25 cellular contexts compared by ENCODE assay signal in the genomic region with DNA sequence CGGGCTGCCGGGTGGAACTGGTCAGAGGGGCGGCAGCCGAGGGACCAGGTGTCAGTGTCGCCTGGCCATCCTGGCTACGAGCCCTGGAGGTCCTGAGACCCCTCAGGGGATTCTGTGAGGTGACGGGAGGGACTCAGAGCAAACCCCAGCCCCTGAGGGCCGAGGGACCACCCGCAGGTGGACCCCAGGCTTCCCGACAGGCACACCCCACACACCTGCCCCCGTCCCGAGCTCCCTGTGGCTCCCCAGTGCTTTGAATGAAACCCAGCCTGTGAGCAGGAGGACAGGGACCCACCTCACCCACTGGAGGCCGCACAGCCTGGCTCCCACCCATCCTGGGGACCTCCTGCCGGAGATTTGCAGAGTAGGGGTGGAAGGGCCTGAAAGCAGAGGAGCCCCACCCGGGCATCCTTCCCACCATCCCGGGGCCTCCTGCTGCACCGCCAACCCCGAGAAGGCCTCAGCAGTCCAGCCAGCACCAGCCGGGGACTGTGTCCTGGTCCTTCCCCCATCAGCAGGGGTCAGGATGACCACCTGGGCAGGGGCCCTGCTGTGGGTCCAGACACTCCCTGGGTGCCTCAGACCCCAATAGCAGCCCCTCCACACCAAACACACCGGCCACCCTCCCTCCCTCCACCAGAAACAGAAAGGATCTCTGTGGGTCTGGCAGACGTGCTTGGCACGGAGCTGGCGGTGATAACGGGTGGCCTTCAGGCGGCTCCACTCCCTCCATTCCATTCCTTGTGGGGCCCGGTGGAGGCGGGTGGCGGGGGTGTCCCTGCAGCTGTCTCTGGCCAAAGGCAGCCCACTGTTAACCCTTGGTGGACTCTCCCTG. TPM values are rescaled to one million over a fixed set of nuclear protein-coding genes. Genes with fewer than 3 reads are reported as not detected.
A peak's percentile ranks its signal among the peaks of the same experiment; 100 is the strongest.
DNase-seq lines count a peak whose midpoint lies in the region; ATAC-seq and TF ChIP-seq lines count a peak whose summit lies in the region.
"Had no signal": no experiment of that assay in that cellular context is flagged by ENCODE, and none has a peak within 500 bp of the region (broad histone marks: within the 10 kb centered on the region; RNA-seq: fewer than 3 reads in every experiment).

No MANE protein-coding gene starts in this region.

- no peak overlapping the region for H2BK20ac ChIP-seq in IMR-90 (ENCODE audit: low read depth, low read length)

- no peaks in the 10 kb centered on the region for H3K27me3 Mint-ChIP-seq in activated naive CD4-positive, alpha-beta T cell treated with anti-CD3 and anti-CD28 coated beads, Interleukin-2, amount 50 U/mL, for 24 hours
- no peaks in the 10 kb centered on the region for H3K27me3 Mint-ChIP-seq in activated naive CD4-positive, alpha-beta T cell treated with anti-CD3 and anti-CD28 coated beads for 36 hours (ENCODE audit: low read depth)
- H3K27me3 Mint-ChIP-seq in immature natural killer cell (ENCODE audit: low read depth in 3 of 3), result peaks cover 2 to 7% (median 3%) of the 10 kb centered on the region in 3 donors
- peaks cover 15% of the 10 kb centered on the region for H3K27me3 Mint-ChIP-seq in HFFc6 (ENCODE audit: insufficient read depth)
- H3K27me3 Mint-ChIP-seq: CD4-positive, alpha-beta memory T cell had no signal

- peaks cover 14% of the 10 kb centered on the region for H3K27me3 ChIP-seq in IMR-90 (ENCODE audit: control insufficient read depth, insufficient read depth, low read length)
- peaks cover 0 to 28% (median 0%) of the 10 kb centered on the region in 3 experiments for H3K27me3 ChIP-seq in neuronal stem cell (ENCODE audit: control insufficient read depth in 3 of 3, insufficient read depth in 3 of 3, low read depth in 1 of 3, low read length in 3 of 3)

- no peak overlapping the region for H3K27ac ChIP-seq in IMR-90 (ENCODE audit: insufficient read depth, low read length)
- H3K27ac ChIP-seq in neuronal stem cell (replicated peaks; ENCODE audit: low read length), result no peak overlapping the region
- H3K27ac ChIP-seq: BLaER1 treated with 17β-estradiol and CSF1 and Interleukin-3, amounts not matched to agents 10 nM and 100 nM; KMS-11; SK-N-MC had no signal

- peak overlapping the region; percentile 84 for H3K27ac Mint-ChIP-seq in activated naive CD4-positive, alpha-beta T cell treated with anti-CD3 and anti-CD28 coated beads, Interleukin-2, amount 50 U/mL, for 24 hours
- no peak overlapping the region for H3K27ac Mint-ChIP-seq in activated naive CD4-positive, alpha-beta T cell treated with anti-CD3 and anti-CD28 coated beads for 36 hours
- no peak overlapping the region for H3K27ac Mint-ChIP-seq in immature natural killer cell
- H3K27ac Mint-ChIP-seq in HFFc6, result no peak overlapping the region

- no TSS peak for BruUV-seq in IMR-90 (replicated peaks; lab: Mats Ljungman, UMichigan)

- H4K20me1 ChIP-seq in IMR-90 (ENCODE audit: insufficient read depth, low read length), result no peaks in the 10 kb centered on the region
- H4K20me1 ChIP-seq: BLaER1 treated with 17β-estradiol and CSF1 and Interleukin-3, amounts not matched to agents 10 nM and 100 nM had no signal

- CTCF ChIA-PET in activated naive CD4-positive, alpha-beta T cell treated with anti-CD3 and anti-CD28 coated beads for 36 hours (lab: Charles Lee), result no interaction called here
- CTCF ChIA-PET in IMR-90 (lab: Yijun Ruan, JAX), result no interaction called here

- TF ChIP-seq POLR2A in IMR-90 (IDR thresholded peaks at IDR 0.05; ENCODE audit: low read depth, low read length), result no peak
- TF ChIP-seq POLR2A in erythroblast (IDR thresholded peaks at IDR 0.05; ENCODE audit: low read length), result no peak

- no peak overlapping the region for H4K91ac ChIP-seq in IMR-90 (ENCODE audit: insufficient read depth, low read depth, low read length)
- H4K91ac ChIP-seq in neuronal stem cell (ENCODE audit: low read depth, low read length, poor library complexity), result no peak overlapping the region

- H3K4me3 ChIP-seq in IMR-90 (ENCODE audit: insufficient read depth, low read depth, low read length) (no peak overlapping the region), neuronal stem cell (ENCODE audit: low read length in 2 of 2) (no peak overlapping the region)
- H3K4me3 ChIP-seq: BLaER1 treated with 17β-estradiol and CSF1 and Interleukin-3, amounts not matched to agents 10 nM and 100 nM; SK-N-MC had no signal

- TF ChIP-seq CTCF in IMR-90 (conservative IDR thresholded peaks at IDR 0.05; ENCODE audit: low read depth, low read length) (no peak), HFFc6 (IDR thresholded peaks at IDR 0.05) (no peak)

- H2BK12ac ChIP-seq in neuronal stem cell (ENCODE audit: low read length), result peak overlapping the region; percentile 41

- dilution Hi-C loops in IMR-90 (cut with HindIII; ENCODE audit: low sequenced_read_pairs, unreplicated experiment), result no loop called here

- no peak overlapping the region for H2AK5ac ChIP-seq in IMR-90 (ENCODE audit: low read depth, low read length)
- peak overlapping the region; percentile 81 for H2AK5ac ChIP-seq in neuronal stem cell (ENCODE audit: low read depth, low read length)

- H3K4me3 Mint-ChIP-seq in activated naive CD4-positive, alpha-beta T cell treated with anti-CD3 and anti-CD28 coated beads, Interleukin-2, amount 50 U/mL, for 24 hours, result no peak overlapping the region
- no peak overlapping the region for H3K4me3 Mint-ChIP-seq in activated naive CD4-positive, alpha-beta T cell treated with anti-CD3 and anti-CD28 coated beads for 36 hours
- no peak overlapping the region for H3K4me3 Mint-ChIP-seq in immature natural killer cell
- H3K4me3 Mint-ChIP-seq in HFFc6, result no peak overlapping the region
- H3K4me3 Mint-ChIP-seq: CD4-positive, alpha-beta memory T cell had no signal

- no peaks in the 10 kb centered on the region for H3K4me1 ChIP-seq in IMR-90 (ENCODE audit: control insufficient read depth, insufficient read depth, low read length)
- H3K4me1 ChIP-seq in neuronal stem cell (ENCODE audit: control insufficient read depth in 2 of 2, insufficient read depth in 1 of 2, low read depth in 1 of 2, low read length in 2 of 2), result peaks cover 9 to 30% of the 10 kb centered on the region in 2 donors

- no peaks in the 10 kb centered on the region for H3K9me3 ChIP-seq in IMR-90 (ENCODE audit: control insufficient read depth, insufficient read depth, low read length)
- H3K9me3 ChIP-seq in neuronal stem cell (replicated peaks in 1 of 2; ENCODE audit: control insufficient read depth in 2 of 2, insufficient read depth in 1 of 2, low read depth in 1 of 2, low read length in 2 of 2), result no peaks in the 10 kb centered on the region
- H3K9me3 ChIP-seq: BLaER1 treated with 17β-estradiol and CSF1 and Interleukin-3, amounts not matched to agents 10 nM and 100 nM; Caco-2 had no signal

- intact Hi-C loops in activated naive CD4-positive, alpha-beta T cell treated with anti-CD3 and anti-CD28 coated beads for 36 hours (cut with micrococcal nuclease), result no loop called here
- intact Hi-C loops in IMR-90 (cut with micrococcal nuclease), result no loop called here

- 78% methylated on average over 7 of the region's 28 CpGs; no CpG with 5 or more reads in 1 of the 2 experiments for WGBS in IMR-90 (ENCODE audit: extremely low coverage in 2 of 2, insufficient read length in 1 of 2), 2 experiments
- no CpG with 5 or more reads among the region's 28 CpGs for WGBS in neuronal stem cell (ENCODE audit: extremely low coverage in 2 of 2, insufficient read length in 2 of 2, insufficient replicate concordance in 1 of 2), 2 donors

- TF ChIP-seq RAD21 in IMR-90 (IDR thresholded peaks at IDR 0.05; ENCODE audit: low read length), result no peak

- no peak overlapping the region for H2AK9ac ChIP-seq in IMR-90 (replicated peaks; ENCODE audit: low read depth, low read length, poor library complexity)

- H2BK120ac ChIP-seq in IMR-90 (ENCODE audit: low read depth, low read length), result no peak overlapping the region
- no peak overlapping the region for H2BK120ac ChIP-seq in neuronal stem cell (ENCODE audit: low read depth, low read length)

- H2BK15ac ChIP-seq in IMR-90 (ENCODE audit: low read depth, low read length) (no peak overlapping the region), neuronal stem cell (ENCODE audit: low read length) (peak overlapping the region; percentile 64)

- no peaks in the 10 kb centered on the region for H3K4me1 Mint-ChIP-seq in activated naive CD4-positive, alpha-beta T cell treated with anti-CD3 and anti-CD28 coated beads, Interleukin-2, amount 50 U/mL, for 24 hours
- H3K4me1 Mint-ChIP-seq in activated naive CD4-positive, alpha-beta T cell treated with anti-CD3 and anti-CD28 coated beads for 36 hours (ENCODE audit: low read depth), result no peaks in the 10 kb centered on the region
- no peaks in the 10 kb centered on the region for H3K4me1 Mint-ChIP-seq in immature natural killer cell
- H3K4me1 Mint-ChIP-seq in HFFc6 (ENCODE audit: low read depth), result no peaks in the 10 kb centered on the region

- H3K9ac ChIP-seq in IMR-90 (ENCODE audit: low read depth, low read length) (no peak overlapping the region), neuronal stem cell (ENCODE audit: low read depth, low read length, poor library complexity) (no peak overlapping the region)
- H3K9ac ChIP-seq: KMS-11 had no signal

- H3K18ac ChIP-seq in IMR-90 (ENCODE audit: low read depth, low read length) (no peak overlapping the region), neuronal stem cell (ENCODE audit: low read length) (peak overlapping the region; percentile 35)

- H3K4ac ChIP-seq in IMR-90 (ENCODE audit: low read depth, low read length) (no peak overlapping the region), neuronal stem cell (ENCODE audit: low read length) (no peak overlapping the region)

- H3K79me1 ChIP-seq in IMR-90 (ENCODE audit: low read depth in 1 of 2, low read length in 2 of 2) (no peaks in the 10 kb centered on the region), neuronal stem cell (ENCODE audit: low read depth, low read length) (peaks cover 1% of the 10 kb centered on the region)

- H2BK5ac ChIP-seq in IMR-90 (ENCODE audit: low read depth, low read length, poor library complexity, severe bottlenecking) (no peak overlapping the region), neuronal stem cell (ENCODE audit: low read length) (peak overlapping the region; percentile 39)

- 0 out of 2 replicates have a peak, but pooled peaks have one; percentile 8 for ATAC-seq in IMR-90 (ENCODE audit: low read depth)

- H3K14ac ChIP-seq in IMR-90 (replicated peaks; ENCODE audit: low read depth, low read length) (no peak overlapping the region), neuronal stem cell (ENCODE audit: low read length) (peak overlapping the region; percentile 8)

- H3K4me2 ChIP-seq in IMR-90 (ENCODE audit: low read depth, low read length) (no peak overlapping the region), neuronal stem cell (ENCODE audit: insufficient read depth, low read length, poor library complexity, severe bottlenecking) (no peak overlapping the region)
- H3K4me2 ChIP-seq: KMS-11 had no signal

- H3K23ac ChIP-seq in IMR-90 (ENCODE audit: low read depth, low read length) (no peak overlapping the region), neuronal stem cell (ENCODE audit: low read depth, low read length, poor library complexity) (peak overlapping the region; percentile 43)

- no peaks in the 10 kb centered on the region for H3K36me3 Mint-ChIP-seq in activated naive CD4-positive, alpha-beta T cell treated with anti-CD3 and anti-CD28 coated beads, Interleukin-2, amount 50 U/mL, for 24 hours
- no peaks in the 10 kb centered on the region for H3K36me3 Mint-ChIP-seq in activated naive CD4-positive, alpha-beta T cell treated with anti-CD3 and anti-CD28 coated beads for 36 hours (ENCODE audit: low read depth)
- H3K36me3 Mint-ChIP-seq in immature natural killer cell (no peaks in the 10 kb centered on the region), HFFc6 (ENCODE audit: low read depth) (no peaks in the 10 kb centered on the region)
- H3K36me3 Mint-ChIP-seq: CD4-positive, alpha-beta memory T cell had no signal

- H3K56ac ChIP-seq in IMR-90 (ENCODE audit: extremely low read depth, insufficient read depth, low read length), result no peak overlapping the region

- H2AFZ ChIP-seq in IMR-90 (replicated peaks; ENCODE audit: low read length, poor library complexity), result no peak overlapping the region
- no peak overlapping the region for H2AFZ ChIP-seq in neuronal stem cell (ENCODE audit: low read length)

- H3K9me1 ChIP-seq in IMR-90 (ENCODE audit: insufficient read depth, low read length), result no peaks in the 10 kb centered on the region

- H4K8ac ChIP-seq in IMR-90 (ENCODE audit: low read depth in 2 of 2, low read length in 2 of 2) (no peak overlapping the region), neuronal stem cell (ENCODE audit: low read depth, low read length) (no peak overlapping the region)

- POLR2A ChIA-PET in IMR-90 (lab: Charles Lee; ENCODE audit: unreplicated experiment), result no interaction called here

- no peak overlapping the region for H4K5ac ChIP-seq in IMR-90 (ENCODE audit: low read depth, low read length)

- no peaks in the 10 kb centered on the region for H3K9me3 Mint-ChIP-seq in activated naive CD4-positive, alpha-beta T cell treated with anti-CD3 and anti-CD28 coated beads, Interleukin-2, amount 50 U/mL, for 24 hours
- no peaks in the 10 kb centered on the region for H3K9me3 Mint-ChIP-seq in activated naive CD4-positive, alpha-beta T cell treated with anti-CD3 and anti-CD28 coated beads for 36 hours
- H3K9me3 Mint-ChIP-seq in immature natural killer cell (no peaks in the 10 kb centered on the region), HFFc6 (no peaks in the 10 kb centered on the region)
- H3K9me3 Mint-ChIP-seq: CD4-positive, alpha-beta memory T cell had no signal

- no peak for DNase-seq in activated naive CD4-positive, alpha-beta T cell treated with anti-CD3 and anti-CD28 coated beads for 36 hours
- DNase-seq in IMR-90 (no peak), erythroblast (lab: John Stamatoyannopoulos, UW) (peak; percentile 52 to 58), neuronal stem cell (ENCODE audit: low spot score) (no peak), immature natural killer cell (no peak), HFFc6 (no peak), DMS 273 treated with DMSO at 0.1 percent for 48 hours (lab: John Stamatoyannopoulos, UW) (no peak)
- DNase-seq: 8988T; Caco-2; CD4-positive, alpha-beta memory T cell; DND-41; GOT3; HCEC 1CT; NCI-H1417; NCI-H187; NCI-H2107; NCI-H446 treated with DMSO at 0.1 percent for 48 hours; NCI-H526 treated with DMSO at 0.1 percent for 48 hours; OCI-M1; SHP77 had no signal

- no peaks in the 10 kb centered on the region for H3K36me3 ChIP-seq in IMR-90 (ENCODE audit: control insufficient read depth, insufficient read depth, low read length)
- no peaks in the 10 kb centered on the region for H3K36me3 ChIP-seq in neuronal stem cell (replicated peaks in 1 of 2; ENCODE audit: control insufficient read depth in 2 of 2, insufficient read depth in 2 of 2, low read length in 2 of 2)
- H3K36me3 ChIP-seq: BLaER1 treated with 17β-estradiol and CSF1 and Interleukin-3, amounts not matched to agents 10 nM and 100 nM had no signal

- in situ Hi-C loops in IMR-90 (cut with MboI; ENCODE audit: low sequenced_read_pairs), result loop anchor here (25.0 kb wide), 1 partner anchor 589 kb away; no protein-coding TSS in a partner anchor

RNA-seq across cellular contexts. Expression of gene VENTX, which starts 13.9 kb away (rescaled TPM):
- not detected for total RNA-seq in activated naive CD4-positive, alpha-beta T cell treated with anti-CD3 and anti-CD28 coated beads for 36 hours
- not detected in 2 replicates for total RNA-seq in IMR-90 (2012; rRNA removed)
- not detected in 2 replicates for polyA plus RNA-seq in IMR-90 (2012; rRNA removed)
- not detected in 2 replicates for polyA plus RNA-seq in IMR-90 (2012; cell fraction: cytosol; rRNA removed)
- polyA plus RNA-seq in IMR-90 (2012; cell fraction: nucleus; rRNA removed; ENCODE audit: low replicate concordance), result 0.02 TPM in 1 of 2 replicates, not detected in the other
- 0.42 TPM for polyA plus RNA-seq in neuronal stem cell (2013, experiment 1 of 2)
- 0.35 TPM for polyA plus RNA-seq in neuronal stem cell (2013, experiment 2 of 2)
- under 1 TPM in 1 of 3 donors, not detected in 2; 0.24 TPM for polyA plus RNA-seq in immature natural killer cell
- not detected for total RNA-seq in HFFc6 (2021; fragmentation: NEBNext Ultra II Directional; extraction: Animal tissue kit (Norgen Biotek cat#: 25700))
- total RNA-seq: Caco-2; CD4-positive, alpha-beta memory T cell had no signal
- polyA plus RNA-seq: CD4-positive, alpha-beta memory T cell had no signal

RNA-seq across cellular contexts. Expression of gene UTF1, which starts 21.6 kb away (rescaled TPM):
- total RNA-seq in activated naive CD4-positive, alpha-beta T cell treated with anti-CD3 and anti-CD28 coated beads for 36 hours, result not detected
- total RNA-seq in IMR-90 (2012; rRNA removed), result not detected in 2 replicates
- polyA plus RNA-seq in IMR-90 (2012; rRNA removed) (not detected in 2 replicates), immature natural killer cell (not detected)
- not detected in 2 replicates for polyA plus RNA-seq in IMR-90 (2012; cell fraction: cytosol; rRNA removed)
- not detected in 2 replicates for polyA plus RNA-seq in IMR-90 (2012; cell fraction: nucleus; rRNA removed; ENCODE audit: low replicate concordance)
- 0.35 TPM for polyA plus RNA-seq in neuronal stem cell (2013, experiment 1 of 2)
- 0.33 TPM for polyA plus RNA-seq in neuronal stem cell (2013, experiment 2 of 2)
- total RNA-seq in HFFc6 (2021; fragmentation: NEBNext Ultra II Directional; extraction: Animal tissue kit (Norgen Biotek cat#: 25700)), result not detected
- total RNA-seq: Caco-2; CD4-positive, alpha-beta memory T cell; HT1080 had no signal
- polyA plus RNA-seq: CD4-positive, alpha-beta memory T cell had no signal

RNA-seq across cellular contexts. Expression of gene ADAM8, which starts 25.1 kb away (rescaled TPM):
- total RNA-seq in activated naive CD4-positive, alpha-beta T cell treated with anti-CD3 and anti-CD28 coated beads for 36 hours, result 100 to 1,000 TPM; 112 to 120 TPM
- under 0.01 and 0.28 TPM in 2 replicates for total RNA-seq in IMR-90 (2012; rRNA removed)
- 0.74 and 0.90 TPM in 2 replicates for polyA plus RNA-seq in IMR-90 (2012; rRNA removed)
- polyA plus RNA-seq in IMR-90 (2012; cell fraction: cytosol; rRNA removed), result 0.14 and 0.51 TPM in 2 replicates
- 6.8 and 19.7 TPM in 2 replicates for polyA plus RNA-seq in IMR-90 (2012; cell fraction: nucleus; rRNA removed; ENCODE audit: low replicate concordance)
- 1.1 TPM for polyA plus RNA-seq in neuronal stem cell (2013, experiment 1 of 2)
- polyA plus RNA-seq in neuronal stem cell (2013, experiment 2 of 2), result 1.3 TPM
- 100 to 1,000 TPM; 143 to 294 (median 153) TPM for polyA plus RNA-seq in immature natural killer cell
- total RNA-seq in HFFc6 (2021; fragmentation: NEBNext Ultra II Directional; extraction: Animal tissue kit (Norgen Biotek cat#: 25700)), result 1 to 10 TPM in 5 of 6 experiments, under 1 TPM in 1; 0.99 to 2.9 (median 1.2) TPM

RNA-seq across cellular contexts. Expression of gene TUBGCP2, which starts 57.1 kb away (rescaled TPM):
- total RNA-seq in activated naive CD4-positive, alpha-beta T cell treated with anti-CD3 and anti-CD28 coated beads for 36 hours, result 10 to 100 TPM; 47.9 to 56.1 TPM
- 65.0 and 72.6 TPM in 2 replicates for total RNA-seq in IMR-90 (2012; rRNA removed)
- 48.1 and 48.6 TPM in 2 replicates for polyA plus RNA-seq in IMR-90 (2012; rRNA removed)
- polyA plus RNA-seq in IMR-90 (2012; cell fraction: cytosol; rRNA removed), result 23.0 and 41.7 TPM in 2 replicates
- polyA plus RNA-seq in IMR-90 (2012; cell fraction: nucleus; rRNA removed; ENCODE audit: low replicate concordance), result 62.3 and 99.6 TPM in 2 replicates
- 33.5 TPM for polyA plus RNA-seq in neuronal stem cell (2013, experiment 1 of 2)
- polyA plus RNA-seq in neuronal stem cell (2013, experiment 2 of 2), result 35.6 TPM
- polyA plus RNA-seq in immature natural killer cell, result 10 to 100 TPM; 11.0 to 44.3 (median 27.5) TPM
- 10 to 100 TPM; 72.5 to 80.8 (median 77.7) TPM for total RNA-seq in HFFc6 (2021; fragmentation: NEBNext Ultra II Directional; extraction: Animal tissue kit (Norgen Biotek cat#: 25700))

RNA-seq across cellular contexts. Expression of gene ZNF511, which starts 57.1 kb away (rescaled TPM):
- 10 to 100 TPM; 37.1 to 39.4 TPM for total RNA-seq in activated naive CD4-positive, alpha-beta T cell treated with anti-CD3 and anti-CD28 coated beads for 36 hours
- total RNA-seq in IMR-90 (2012; rRNA removed), result 13.6 and 14.2 TPM in 2 replicates
- polyA plus RNA-seq in IMR-90 (2012; rRNA removed), result 32.6 and 36.8 TPM in 2 replicates
- 20.3 and 34.8 TPM in 2 replicates for polyA plus RNA-seq in IMR-90 (2012; cell fraction: cytosol; rRNA removed)
- 33.0 and 37.6 TPM in 2 replicates for polyA plus RNA-seq in IMR-90 (2012; cell fraction: nucleus; rRNA removed; ENCODE audit: low replicate concordance)
- 40.1 TPM for polyA plus RNA-seq in neuronal stem cell (2013, experiment 1 of 2)
- 35.5 TPM for polyA plus RNA-seq in neuronal stem cell (2013, experiment 2 of 2)
- 10 to 100 TPM; 73.2 to 90.2 (median 88.0) TPM for polyA plus RNA-seq in immature natural killer cell
- 10 to 100 TPM; 45.7 to 62.0 (median 52.7) TPM for total RNA-seq in HFFc6 (2021; fragmentation: NEBNext Ultra II Directional; extraction: Animal tissue kit (Norgen Biotek cat#: 25700))

Comparison
In these comparisons a context has a peak if more than half of its experiments do, and no peak if none do; other contexts are left out.
1. DNase-seq: peak in erythroblast (2 of 2); none in activated naive CD4-positive, alpha-beta T cell treated with anti-CD3 and anti-CD28 coated beads for 36 hours (single experiment), IMR-90 (single experiment), neuronal stem cell (single experiment), immature natural killer cell (0 of 3), HFFc6 (single experiment) and DMS 273 treated with DMSO at 0.1 percent for 48 hours (single experiment).
2. RNA of gene ADAM8, which starts 25.1 kb away (total RNA-seq): 112 to 120 TPM in activated naive CD4-positive, alpha-beta T cell treated with anti-CD3 and anti-CD28 coated beads for 36 hours; 0.99 to 2.9 TPM in HFFc6 and under 0.01 to 0.28 TPM in IMR-90; every median in the first group is over 10 times any median in the second.